22 cellular contexts compared by ENCODE assay signal in genomic region chr14:82047777-82048470, GRCh38.
DNase-seq lines count a peak whose midpoint lies in the region; ATAC-seq, FAIRE-seq and TF ChIP-seq lines count a peak whose summit lies in the region.
"Had no signal": no experiment of that assay in that cellular context is flagged by ENCODE, and none has a peak within 500 bp of the region (broad histone marks: within the 10 kb centered on the region; RNA-seq: fewer than 3 reads in every experiment).

No MANE protein-coding gene starts in this region.

- H3K27me3 Mint-ChIP-seq in activated CD4-positive, alpha-beta T cell treated with anti-CD3 and anti-CD28 coated beads, Interleukin-2, amount 10 ng/mL, durations not matched to agents 24 days and 14 days, result no peaks in the 10 kb centered on the region
- H3K27me3 Mint-ChIP-seq in MCF 10A (ENCODE audit: insufficient read depth, unreplicated experiment), result no peaks in the 10 kb centered on the region
- H3K27me3 Mint-ChIP-seq: T-helper 17 cell had no signal

- H3K9ac ChIP-seq in GM12878 (ENCODE audit: control insufficient read depth, insufficient read depth, low read length), result no peak overlapping the region

- no peak overlapping the region for H3K4me2 ChIP-seq in GM12878 (ENCODE audit: control insufficient read depth, insufficient read depth)
- H3K4me2 ChIP-seq: smooth muscle cell had no signal

- RAD21 ChIA-PET in GM12878 (lab: Charles Lee; ENCODE audit: unreplicated experiment), result interaction anchor here (2.5 to 5.2 kb wide), 2 partner anchors 8 to 18 kb away, joined by 9 to 26 read pairs; no protein-coding TSS in a partner anchor

- TF ChIP-seq POLR2A in GM12878 (IDR thresholded peaks at IDR 0.05; ENCODE audit: low read depth, low read length), result no peak

- no peaks in the 10 kb centered on the region for H3K36me3 ChIP-seq in GM12878 (ENCODE audit: control insufficient read depth in 2 of 2, insufficient read depth in 2 of 2, low read length in 1 of 2)

- WGBS in GM12878 (ENCODE audit: insufficient coverage, insufficient replicate concordance, low lambda C conversion rate, missing lambda C conversion rate), result 0% methylated on average over 1 of the region's 1 CpG

- SMC1A ChIA-PET in GM12878 (lab: Charles Lee; ENCODE audit: uncharacterized antibody, unreplicated experiment), result interaction anchor here (0.8 to 1.7 kb wide), 6 partner anchors 8 to 177 kb away, joined by 3 to 12 read pairs (median 4); no protein-coding TSS in a partner anchor

- no peak for TF ChIP-seq EP300 in GM12878 (IDR thresholded peaks at IDR 0.05; ENCODE audit: borderline replicate concordance in 1 of 2, control insufficient read depth in 1 of 2, low read depth in 2 of 2, low read length in 2 of 2)

- no peak overlapping the region for H3K27ac ChIP-seq in GM12878 (ENCODE audit: control insufficient read depth, insufficient read depth)
- H3K27ac ChIP-seq: 22Rv1, body of pancreas had no signal

- no peaks in the 10 kb centered on the region for H3K27me3 ChIP-seq in GM12878 (replicated peaks in 1 of 2; ENCODE audit: control insufficient read depth in 2 of 2, insufficient read depth in 2 of 2, low read length in 1 of 2)
- H3K27me3 ChIP-seq: body of pancreas had no signal

- POLR2A ChIA-PET in GM12878 (lab: Charles Lee), result no interaction called here
- POLR2A ChIA-PET in MCF 10A (lab: Yijun Ruan, JAX), result interaction anchor here (0.7 kb wide), 2 partner anchors 9 to 788 kb away, joined by 3 read pairs; no protein-coding TSS in a partner anchor

- no peak for TF ChIP-seq RAD21 in GM12878 (IDR thresholded peaks at IDR 0.05; ENCODE audit: insufficient read depth, low read depth, low read length)

- H3K36me3 Mint-ChIP-seq in activated CD4-positive, alpha-beta T cell treated with anti-CD3 and anti-CD28 coated beads, Interleukin-2, amount 10 ng/mL, durations not matched to agents 24 days and 14 days (ENCODE audit: low read depth), result no peaks in the 10 kb centered on the region
- H3K36me3 Mint-ChIP-seq in MCF 10A (ENCODE audit: insufficient read depth, unreplicated experiment), result no peaks in the 10 kb centered on the region
- H3K36me3 Mint-ChIP-seq: immature natural killer cell had no signal

- BruUV-seq in GM12878 (replicated peaks; lab: Mats Ljungman, UMichigan), result no TSS peak
- BruUV-seq in MCF 10A (replicated peaks; lab: Mats Ljungman, UMichigan), result no TSS peak

- no peaks in the 10 kb centered on the region for H3K79me2 ChIP-seq in GM12878 (ENCODE audit: control insufficient read depth, insufficient read depth, low read length)

- CTCF ChIA-PET in GM12878 (lab: Yijun Ruan, JAX) (interaction anchor here (1.1 to 1.9 kb wide), 2 partner anchors 43 to 57 kb away, joined by 3 to 9 read pairs; no protein-coding TSS in a partner anchor), MCF 10A (lab: Yijun Ruan, JAX) (interaction anchor here (0.7 to 0.8 kb wide), 2 partner anchors 897 to 1171 kb away, joined by 3 to 6 read pairs; no protein-coding TSS in a partner anchor)

- FAIRE-seq in GM12878 (lab: Jason Lieb, UNC), result no peak
- FAIRE-seq: urothelium cell line had no signal

- no peak overlapping the region for H3K4me3 ChIP-seq in GM12878
- H3K4me3 ChIP-seq: body of pancreas, mucosa of descending colon, smooth muscle cell had no signal

- no peak overlapping the region for H3K4me3 Mint-ChIP-seq in activated CD4-positive, alpha-beta T cell treated with anti-CD3 and anti-CD28 coated beads, Interleukin-2, amount 10 ng/mL, durations not matched to agents 24 days and 14 days
- no peak overlapping the region for H3K4me3 Mint-ChIP-seq in MCF 10A (ENCODE audit: unreplicated experiment)
- H3K4me3 Mint-ChIP-seq: immature natural killer cell, T-helper 17 cell had no signal

- no peak overlapping the region for H2AFZ ChIP-seq in GM12878 (ENCODE audit: control insufficient read depth, low read depth, low read length)

- H4K20me1 ChIP-seq in GM12878 (ENCODE audit: control insufficient read depth, insufficient read depth), result no peaks in the 10 kb centered on the region

- no peaks in the 10 kb centered on the region for H3K9me3 ChIP-seq in GM12878 (replicated peaks; ENCODE audit: control insufficient read depth, insufficient read depth, low read length)
- H3K9me3 ChIP-seq: body of pancreas, mucosa of descending colon had no signal

- TF ChIP-seq CTCF in GM12878 (IDR thresholded peaks at IDR 0.05 in 2 of 3, conservative IDR thresholded peaks at IDR 0.05 in 1 of 3; ENCODE audit: control insufficient read depth in 2 of 3, extremely low read depth in 1 of 3, insufficient read depth in 1 of 3, low read depth in 3 of 3, low read length in 3 of 3), result no peak
- TF ChIP-seq CTCF in MCF 10A (IDR thresholded peaks at IDR 0.05; ENCODE audit: unreplicated experiment), result no peak

- DNase-seq in activated CD4-positive, alpha-beta T cell treated with anti-CD3 and anti-CD28 coated beads, Interleukin-2, amount 10 ng/mL, durations not matched to agents 24 days and 14 days, result peak; percentile 22
- no peak for DNase-seq in activated CD4-positive, alpha-beta T cell treated with anti-CD3 and anti-CD28 coated beads for 48 hours
- no peak for DNase-seq in GM12878 (ENCODE audit: low read depth, low spot score)
- no peak for DNase-seq in MCF 10A (ENCODE audit: unreplicated experiment)
- no peak for DNase-seq in NCI-H345 (lab: John Stamatoyannopoulos, UW)
- DNase-seq: activated CD4-positive, CD25-positive, alpha-beta regulatory T cell; activated CD8-positive, alpha-beta memory T cell treated with anti-CD3 and anti-CD28 coated beads for 24 hours; AML-193; body of pancreas; immature natural killer cell; left ventricle myocardium superior; mucosa of descending colon; PC-3; SIG-M5; stimulated activated CD4-positive, alpha-beta T cell treated with anti-CD3 and anti-CD28 coated beads, Interleukin-4, amount 100 ng/mL, for 4 hours; T-helper 17 cell had no signal

- ATAC-seq in HG02759 (IDR thresholded peaks at IDR 0.05; ENCODE audit: unreplicated experiment) (peak; percentile 47), HG03460 (IDR thresholded peaks at IDR 0.05; ENCODE audit: unreplicated experiment) (peak; percentile 50), GM12878 (peak; percentile 65), HG03565 (IDR thresholded peaks at IDR 0.05; ENCODE audit: unreplicated experiment) (no peak)
- ATAC-seq: body of pancreas, left ventricle myocardium superior, mucosa of descending colon, PC-3, T-helper 17 cell had no signal

- in situ Hi-C loops in GM12878 (cut with MboI), result no loop called here

- H3K9me3 Mint-ChIP-seq in activated CD4-positive, alpha-beta T cell treated with anti-CD3 and anti-CD28 coated beads, Interleukin-2, amount 10 ng/mL, durations not matched to agents 24 days and 14 days, result no peaks in the 10 kb centered on the region
- H3K9me3 Mint-ChIP-seq in MCF 10A (ENCODE audit: unreplicated experiment), result peaks cover 16% of the 10 kb centered on the region

- intact Hi-C loops in activated CD4-positive, alpha-beta T cell treated with anti-CD3 and anti-CD28 coated beads, Interleukin-2, amount 10 ng/mL, durations not matched to agents 24 days and 14 days (cut with micrococcal nuclease), result no loop called here
- intact Hi-C loops in GM12878 (cut with micrococcal nuclease; ENCODE audit: unreplicated experiment) (no loop called here), MCF 10A (cut with micrococcal nuclease) (no loop called here)

- H3K4me1 ChIP-seq in GM12878 (ENCODE audit: control insufficient read depth, insufficient read depth, low read length), result no peaks in the 10 kb centered on the region
- H3K4me1 ChIP-seq: body of pancreas had no signal

- H3K4me1 Mint-ChIP-seq in activated CD4-positive, alpha-beta T cell treated with anti-CD3 and anti-CD28 coated beads, Interleukin-2, amount 10 ng/mL, durations not matched to agents 24 days and 14 days, result no peaks in the 10 kb centered on the region
- peaks cover 5% of the 10 kb centered on the region for H3K4me1 Mint-ChIP-seq in MCF 10A (ENCODE audit: insufficient read depth, unreplicated experiment)
- H3K4me1 Mint-ChIP-seq: immature natural killer cell, T-helper 17 cell had no signal

- no peak overlapping the region for H3K27ac Mint-ChIP-seq in activated CD4-positive, alpha-beta T cell treated with anti-CD3 and anti-CD28 coated beads, Interleukin-2, amount 10 ng/mL, durations not matched to agents 24 days and 14 days
- no peak overlapping the region for H3K27ac Mint-ChIP-seq in MCF 10A (ENCODE audit: low read depth, unreplicated experiment)
- H3K27ac Mint-ChIP-seq: immature natural killer cell, T-helper 17 cell had no signal

TF ChIP-seq in GM12878, 131 proteins besides CTCF, POLR2A, EP300 and RAD21 (continues in another document):
- TF ChIP-seq RCOR1 (conservative IDR thresholded peaks at IDR 0.05; ENCODE audit: low read depth, low read length) (no peak), IKZF2 (IDR thresholded peaks at IDR 0.05) (peak in 1 of 2 experiments; percentile 18; a peak in 2 of 4 replicates), NR2C1 (IDR thresholded peaks at IDR 0.05) (peak; percentile 55), NR2F1 (conservative IDR thresholded peaks at IDR 0.05) (peak; percentile 89), FOXM1 (IDR thresholded peaks at IDR 0.05; ENCODE audit: low read depth, low read length) (no peak), E2F4 (IDR thresholded peaks at IDR 0.05; ENCODE audit: low read depth, low read length) (no peak), PKNOX1 (IDR thresholded peaks at IDR 0.05) (peak; percentile 72; the same call in 1 of the 2 replicates)
